11 cellular contexts compared by ENCODE assay signal in genomic region chr2:121489284-121489683, GRCh38. TPM values are rescaled to one million over a fixed set of nuclear protein-coding genes. Genes with fewer than 3 reads are reported as not detected.
A peak's percentile ranks its signal among the peaks of the same experiment; 100 is the strongest.
DNase-seq lines count a peak whose midpoint lies in the region; ATAC-seq lines count a peak whose summit lies in the region.
"Had no signal": no experiment of that assay in that cellular context is flagged by ENCODE, and none has a peak within 500 bp of the region (broad histone marks: within the 10 kb centered on the region; RNA-seq: fewer than 3 reads in every experiment).

No MANE protein-coding gene starts in this region.

- H3K4ac ChIP-seq in trophoblast cell (ENCODE audit: low read depth, low read length): no peak overlapping the region

- no peak overlapping the region for H2AFZ ChIP-seq in trophoblast cell (ENCODE audit: insufficient read depth, low read length, poor library complexity)

- H3K36me3 ChIP-seq in trophoblast cell (ENCODE audit: control insufficient read depth in 1 of 2, insufficient read depth in 2 of 2, low read length in 2 of 2): no peaks in the 10 kb centered on the region

- WGBS in trophoblast cell (ENCODE audit: extremely low coverage, insufficient coverage, insufficient read length): no CpG with 5 or more reads among the region's 1 CpG

- no peak overlapping the region for H2BK12ac ChIP-seq in trophoblast cell (ENCODE audit: low read length)

- H3K4me3 Mint-ChIP-seq in activated CD8-positive, alpha-beta memory T cell treated with anti-CD3 and anti-CD28 coated beads, Interleukin-2, amount 10 ng/mL, durations not matched to agents 7 days and 5 days: no peak overlapping the region

- H3K4me1 ChIP-seq in trophoblast cell (ENCODE audit: control insufficient read depth in 1 of 2, insufficient read depth in 2 of 2, low read length in 2 of 2): peaks cover 2 to 3% of the 10 kb centered on the region in 2 experiments

- H3K79me2 ChIP-seq in trophoblast cell (ENCODE audit: control insufficient read depth, insufficient read depth, low read length, poor library complexity): no peaks in the 10 kb centered on the region

- H3K23ac ChIP-seq in trophoblast cell (ENCODE audit: low read length): no peak overlapping the region

- peaks cover 19% of the 10 kb centered on the region for H3K36me3 Mint-ChIP-seq in activated CD8-positive, alpha-beta memory T cell treated with anti-CD3 and anti-CD28 coated beads, Interleukin-2, amount 10 ng/mL, durations not matched to agents 7 days and 5 days

- no peaks in the 10 kb centered on the region for H3K9me3 ChIP-seq in trophoblast cell (ENCODE audit: insufficient read depth, low read depth, low read length)

- DNase-seq in DMS79 (lab: John Stamatoyannopoulos, UW): peak; percentile 87
- DNase-seq in NCI-H345 treated with DMSO at 0.1 percent for 48 hours (lab: John Stamatoyannopoulos, UW; ENCODE audit: unreplicated experiment): peak; percentile 86
- DNase-seq in fibroblast of gingiva (ENCODE audit: low read depth): peak; percentile 74
- no peak for DNase-seq in NAMALWA (ENCODE audit: low spot score)
- DNase-seq in trophoblast cell: no peak
- DNase-seq in activated CD8-positive, alpha-beta memory T cell treated with anti-CD3 and anti-CD28 coated beads, Interleukin-2, amount 10 ng/mL, durations not matched to agents 7 days and 5 days: no peak

- H3K4me2 ChIP-seq in trophoblast cell (ENCODE audit: low read length): no peak overlapping the region

- H3K4me3 ChIP-seq in trophoblast cell (ENCODE audit: low read depth, low read length): no peak overlapping the region

- CTCF ChIA-PET in activated CD8-positive, alpha-beta memory T cell treated with anti-CD3 and anti-CD28 coated beads, Interleukin-2, amount 10 ng/mL, durations not matched to agents 7 days and 5 days (lab: Charles Lee): no interaction called here

- H2AK5ac ChIP-seq in trophoblast cell (ENCODE audit: low read length): no peak overlapping the region

- H4K91ac ChIP-seq in trophoblast cell (ENCODE audit: low read depth, low read length): no peak overlapping the region

- H2BK120ac ChIP-seq in trophoblast cell (ENCODE audit: insufficient read depth, low read length, poor library complexity): no peak overlapping the region

- no peak overlapping the region for H3K18ac ChIP-seq in trophoblast cell (ENCODE audit: low read length)

- ATAC-seq in HG02870 (IDR thresholded peaks at IDR 0.05; ENCODE audit: unreplicated experiment) (peak; percentile 74), GM21447 (IDR thresholded peaks at IDR 0.05; ENCODE audit: unreplicated experiment) (no peak)
- no peak for ATAC-seq in activated CD8-positive, alpha-beta memory T cell treated with anti-CD3 and anti-CD28 coated beads, Interleukin-2, amount 10 ng/mL, durations not matched to agents 7 days and 5 days

- H3K9ac ChIP-seq in trophoblast cell (ENCODE audit: low read length): no peak overlapping the region

- H3K4me1 Mint-ChIP-seq in activated CD8-positive, alpha-beta memory T cell treated with anti-CD3 and anti-CD28 coated beads, Interleukin-2, amount 10 ng/mL, durations not matched to agents 7 days and 5 days: peaks cover 20% of the 10 kb centered on the region

- no peak overlapping the region for H3K14ac ChIP-seq in trophoblast cell (ENCODE audit: low read length)

- no peaks in the 10 kb centered on the region for H3K79me1 ChIP-seq in trophoblast cell (ENCODE audit: low read length)

- no peaks in the 10 kb centered on the region for H3K27me3 ChIP-seq in trophoblast cell (ENCODE audit: insufficient read depth, low read length)

- no peak overlapping the region for H3K27ac Mint-ChIP-seq in activated CD8-positive, alpha-beta memory T cell treated with anti-CD3 and anti-CD28 coated beads, Interleukin-2, amount 10 ng/mL, durations not matched to agents 7 days and 5 days

- H3K27me3 Mint-ChIP-seq in activated CD8-positive, alpha-beta memory T cell treated with anti-CD3 and anti-CD28 coated beads, Interleukin-2, amount 10 ng/mL, durations not matched to agents 7 days and 5 days: no peaks in the 10 kb centered on the region

- H3K27ac ChIP-seq in trophoblast cell (ENCODE audit: low read depth, low read length): no peak overlapping the region

- H4K8ac ChIP-seq in trophoblast cell (ENCODE audit: low read depth, low read length): no peak overlapping the region

- no peak overlapping the region for H4K12ac ChIP-seq in trophoblast cell (ENCODE audit: low read depth, low read length)

- H2BK5ac ChIP-seq in trophoblast cell (ENCODE audit: low read depth, low read length, poor library complexity): no peak overlapping the region

- no peaks in the 10 kb centered on the region for H3K9me3 Mint-ChIP-seq in activated CD8-positive, alpha-beta memory T cell treated with anti-CD3 and anti-CD28 coated beads, Interleukin-2, amount 10 ng/mL, durations not matched to agents 7 days and 5 days (ENCODE audit: low read depth)

RNA-seq across cellular contexts. Expression of gene RNU4ATAC, which starts 41.4 kb away (rescaled TPM):
- not detected in 2 replicates for polyA plus RNA-seq in trophoblast cell (2013)
- not detected for total RNA-seq in activated CD8-positive, alpha-beta memory T cell treated with anti-CD3 and anti-CD28 coated beads, Interleukin-2, amount 10 ng/mL, durations not matched to agents 7 days and 5 days
- total RNA-seq: activated CD8-positive, alpha-beta memory T cell treated with anti-CD3 and anti-CD28 coated beads for 36 hours; HT1080; skeletal muscle tissue had no signal

Comparison
In these comparisons a context has a peak if more than half of its experiments do, and no peak if none do; other contexts are left out.
1. DNase-seq: peak in DMS79 (single experiment), NCI-H345 treated with DMSO at 0.1 percent for 48 hours (single experiment) and fibroblast of gingiva (single experiment); none in NAMALWA (single experiment), trophoblast cell (0 of 2) and activated CD8-positive, alpha-beta memory T cell treated with anti-CD3 and anti-CD28 coated beads, Interleukin-2, amount 10 ng/mL, durations not matched to agents 7 days and 5 days (single experiment).